1 cellular context compared by ENCODE assay signal in genomic region chr6:108294787-108295625, GRCh38.
TF ChIP-seq lines count a peak whose summit lies in the region.

TSS of gene AFG1L (plus strand) at chr6:108295054. CDS start at chr6:108295080, 26 bp downstream.

TF ChIP-seq in HepG2, 621 proteins besides CTCF, POLR2A, EP300 and RAD21 (continued from another document and continues in another):
- TF ChIP-seq PAXIP1 (CRISPR knock-in tag; conservative IDR thresholded peaks at IDR 0.05) (peak; percentile 14; the same call in 1 of the 2 replicates), POLR2G (IDR thresholded peaks at IDR 0.05; ENCODE audit: low read depth, low read length) (peak; percentile 88), BCL3 (CRISPR knock-in tag; IDR thresholded peaks at IDR 0.05) (peak; percentile 17; the same call in 1 of the 2 replicates), DZIP1 (CRISPR knock-in tag; IDR thresholded peaks at IDR 0.05) (no peak), HCFC1 (IDR thresholded peaks at IDR 0.05; ENCODE audit: low read depth, low read length) (peak; percentile 84), NFKB2 (CRISPR knock-in tag; IDR thresholded peaks at IDR 0.05; ENCODE audit: borderline replicate concordance) (peak; percentile 84; the same call in 1 of the 2 replicates), SRSF9 (IDR thresholded peaks at IDR 0.05; ENCODE audit: borderline replicate concordance, insufficient read depth, low read depth, low read length, poor library complexity, severe bottlenecking) (no peak), ZNF850 (CRISPR knock-in tag; conservative IDR thresholded peaks at IDR 0.05) (no peak), SPEN (CRISPR knock-in tag; IDR thresholded peaks at IDR 0.05; ENCODE audit: low read depth) (peak; percentile 69), GATAD1 (CRISPR knock-in tag; IDR thresholded peaks at IDR 0.05) (peak; percentile 67), PTBP1 (IDR thresholded peaks at IDR 0.05; ENCODE audit: low read depth, low read length, poor library complexity, severe bottlenecking) (no peak), ATF1 (CRISPR knock-in tag; IDR thresholded peaks at IDR 0.05) (peak; percentile 64), ZNF646 (CRISPR knock-in tag; IDR thresholded peaks at IDR 0.05) (no peak), ZNF138 (CRISPR knock-in tag; IDR thresholded peaks at IDR 0.05; ENCODE audit: low read depth) (no peak), BCLAF1 (IDR thresholded peaks at IDR 0.05) (no peak), PITX1 (CRISPR knock-in tag; IDR thresholded peaks at IDR 0.05) (peak; percentile 81; the same call in 1 of the 2 replicates)
- TF ChIP-seq, protein P1, sequence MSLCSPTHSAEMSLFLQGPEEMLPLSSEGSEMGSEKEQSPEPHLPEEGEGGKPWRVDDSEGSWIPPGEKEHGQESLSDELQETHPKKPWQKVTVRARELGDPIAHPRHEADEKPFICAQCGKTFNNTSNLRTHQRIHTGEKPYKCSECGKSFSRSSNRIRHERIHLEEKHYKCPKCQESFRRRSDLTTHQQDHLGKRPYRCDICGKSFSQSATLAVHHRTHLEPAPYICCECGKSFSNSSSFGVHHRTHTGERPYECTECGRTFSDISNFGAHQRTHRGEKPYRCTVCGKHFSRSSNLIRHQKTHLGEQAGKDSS (CRISPR knock-in tag; IDR thresholded peaks at IDR 0.05; ENCODE audit: borderline replicate concordance, low read depth): no peak
- TF ChIP-seq, protein P2, sequence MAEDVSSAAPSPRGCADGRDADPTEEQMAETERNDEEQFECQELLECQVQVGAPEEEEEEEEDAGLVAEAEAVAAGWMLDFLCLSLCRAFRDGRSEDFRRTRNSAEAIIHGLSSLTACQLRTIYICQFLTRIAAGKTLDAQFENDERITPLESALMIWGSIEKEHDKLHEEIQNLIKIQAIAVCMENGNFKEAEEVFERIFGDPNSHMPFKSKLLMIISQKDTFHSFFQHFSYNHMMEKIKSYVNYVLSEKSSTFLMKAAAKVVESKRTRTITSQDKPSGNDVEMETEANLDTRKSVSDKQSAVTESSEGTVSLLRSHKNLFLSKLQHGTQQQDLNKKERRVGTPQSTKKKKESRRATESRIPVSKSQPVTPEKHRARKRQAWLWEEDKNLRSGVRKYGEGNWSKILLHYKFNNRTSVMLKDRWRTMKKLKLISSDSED (CRISPR knock-in tag; IDR thresholded peaks at IDR 0.05): no peak
- TF ChIP-seq, protein P3, sequence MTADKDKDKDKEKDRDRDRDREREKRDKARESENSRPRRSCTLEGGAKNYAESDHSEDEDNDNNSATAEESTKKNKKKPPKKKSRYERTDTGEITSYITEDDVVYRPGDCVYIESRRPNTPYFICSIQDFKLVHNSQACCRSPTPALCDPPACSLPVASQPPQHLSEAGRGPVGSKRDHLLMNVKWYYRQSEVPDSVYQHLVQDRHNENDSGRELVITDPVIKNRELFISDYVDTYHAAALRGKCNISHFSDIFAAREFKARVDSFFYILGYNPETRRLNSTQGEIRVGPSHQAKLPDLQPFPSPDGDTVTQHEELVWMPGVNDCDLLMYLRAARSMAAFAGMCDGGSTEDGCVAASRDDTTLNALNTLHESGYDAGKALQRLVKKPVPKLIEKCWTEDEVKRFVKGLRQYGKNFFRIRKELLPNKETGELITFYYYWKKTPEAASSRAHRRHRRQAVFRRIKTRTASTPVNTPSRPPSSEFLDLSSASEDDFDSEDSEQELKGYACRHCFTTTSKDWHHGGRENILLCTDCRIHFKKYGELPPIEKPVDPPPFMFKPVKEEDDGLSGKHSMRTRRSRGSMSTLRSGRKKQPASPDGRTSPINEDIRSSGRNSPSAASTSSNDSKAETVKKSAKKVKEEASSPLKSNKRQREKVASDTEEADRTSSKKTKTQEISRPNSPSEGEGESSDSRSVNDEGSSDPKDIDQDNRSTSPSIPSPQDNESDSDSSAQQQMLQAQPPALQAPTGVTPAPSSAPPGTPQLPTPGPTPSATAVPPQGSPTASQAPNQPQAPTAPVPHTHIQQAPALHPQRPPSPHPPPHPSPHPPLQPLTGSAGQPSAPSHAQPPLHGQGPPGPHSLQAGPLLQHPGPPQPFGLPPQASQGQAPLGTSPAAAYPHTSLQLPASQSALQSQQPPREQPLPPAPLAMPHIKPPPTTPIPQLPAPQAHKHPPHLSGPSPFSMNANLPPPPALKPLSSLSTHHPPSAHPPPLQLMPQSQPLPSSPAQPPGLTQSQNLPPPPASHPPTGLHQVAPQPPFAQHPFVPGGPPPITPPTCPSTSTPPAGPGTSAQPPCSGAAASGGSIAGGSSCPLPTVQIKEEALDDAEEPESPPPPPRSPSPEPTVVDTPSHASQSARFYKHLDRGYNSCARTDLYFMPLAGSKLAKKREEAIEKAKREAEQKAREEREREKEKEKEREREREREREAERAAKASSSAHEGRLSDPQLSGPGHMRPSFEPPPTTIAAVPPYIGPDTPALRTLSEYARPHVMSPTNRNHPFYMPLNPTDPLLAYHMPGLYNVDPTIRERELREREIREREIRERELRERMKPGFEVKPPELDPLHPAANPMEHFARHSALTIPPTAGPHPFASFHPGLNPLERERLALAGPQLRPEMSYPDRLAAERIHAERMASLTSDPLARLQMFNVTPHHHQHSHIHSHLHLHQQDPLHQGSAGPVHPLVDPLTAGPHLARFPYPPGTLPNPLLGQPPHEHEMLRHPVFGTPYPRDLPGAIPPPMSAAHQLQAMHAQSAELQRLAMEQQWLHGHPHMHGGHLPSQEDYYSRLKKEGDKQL (CRISPR knock-in tag; IDR thresholded peaks at IDR 0.05; ENCODE audit: low read depth): peak; percentile 32; the same call in 1 of the 2 replicates
